Comparison of ENCODE assay signal across 14 cellular contexts in genomic region chr9:761793-762190, GRCh38.
DNase-seq lines count a peak whose midpoint lies in the region; ATAC-seq and TF ChIP-seq lines count a peak whose summit lies in the region.
"Had no signal": no experiment of that assay in that cellular context is flagged by ENCODE, and none has a peak within 500 bp of the region (broad histone marks: within the 10 kb centered on the region; RNA-seq: fewer than 3 reads in every experiment).

No MANE protein-coding gene starts in this region.

- H3K4me2 ChIP-seq in IMR-90 (ENCODE audit: low read depth, low read length) (no peak overlapping the region), Loucy (ENCODE audit: low read depth, low read length, poor library complexity, severe bottlenecking) (no peak overlapping the region)
- H3K4me2 ChIP-seq: A549 had no signal

- intact Hi-C loops in IMR-90 (cut with micrococcal nuclease) (loop anchor here (5.0 kb wide), 1 partner anchor 374 kb away; no protein-coding TSS in a partner anchor), thyroid gland (cut with DNase I) (loop anchor here (5.0 kb wide), 1 partner anchor 144 kb away; no protein-coding TSS in a partner anchor)

- 100% methylated on average over 2 of the region's 10 CpGs; no CpG with 5 or more reads in 1 of the 2 experiments for WGBS in IMR-90 (ENCODE audit: extremely low coverage in 2 of 2, insufficient read length in 1 of 2), 2 experiments
- 84 to 90% methylated on average over 10 of the region's 10 CpGs for whole genome bisulfite sequencing in esophagus, 2 donors
- 76 to 80% methylated on average over 10 of the region's 10 CpGs for WGBS in thyroid gland, 2 donors

- H3K56ac ChIP-seq in IMR-90 (ENCODE audit: extremely low read depth, insufficient read depth, low read length) = no peak overlapping the region

- H3K79me1 ChIP-seq in IMR-90 (ENCODE audit: low read depth in 1 of 2, low read length in 2 of 2) = no peaks in the 10 kb centered on the region; a peak in 1 of 4 replicates

- no peak overlapping the region for H4K91ac ChIP-seq in IMR-90 (ENCODE audit: insufficient read depth, low read depth, low read length)

- H2BK15ac ChIP-seq in IMR-90 (ENCODE audit: low read depth, low read length) = no peak overlapping the region

- DNase-seq in IMR-90 (no peak), thyroid gland (no peak), MG63 (no peak), T-helper 2 cell (no peak), NOMO-1 (lab: John Stamatoyannopoulos, UW; ENCODE audit: unreplicated experiment in 2 of 2) (no peak)
- DNase-seq: BE2C; CD4-positive, alpha-beta memory T cell; DMS79 treated with DMSO at 0.1 percent for 48 hours; EL; HCEC 1CT had no signal

- no peaks in the 10 kb centered on the region for H3K36me3 ChIP-seq in IMR-90 (ENCODE audit: control insufficient read depth, insufficient read depth, low read length)
- no peaks in the 10 kb centered on the region for H3K36me3 ChIP-seq in Loucy (ENCODE audit: insufficient read depth, low read length)
- no peaks in the 10 kb centered on the region for H3K36me3 ChIP-seq in esophagus (ENCODE audit: control insufficient read depth in 2 of 2, insufficient read depth in 2 of 2, low read length in 1 of 2)
- H3K36me3 ChIP-seq in thyroid gland = no peaks in the 10 kb centered on the region
- no peaks in the 10 kb centered on the region for H3K36me3 ChIP-seq in MG63
- H3K36me3 ChIP-seq: BE2C had no signal

- H3K14ac ChIP-seq in IMR-90 (replicated peaks; ENCODE audit: low read depth, low read length) = no peak overlapping the region

- H3K4me1 ChIP-seq in IMR-90 (ENCODE audit: control insufficient read depth, insufficient read depth, low read length) (peaks cover 2% of the 10 kb centered on the region; the same call in 1 of the 2 replicates), Loucy (ENCODE audit: insufficient read depth, low read length, poor library complexity, severe bottlenecking) (peaks cover 45% of the 10 kb centered on the region), esophagus (ENCODE audit: control insufficient read depth in 2 of 2, insufficient read depth in 2 of 2, low read length in 1 of 2) (peaks cover 0 to 7% of the 10 kb centered on the region in 2 donors), thyroid gland (peaks cover 34 to 43% of the 10 kb centered on the region in 2 donors)
- H3K4me1 ChIP-seq: BE2C had no signal

- no peak for TF ChIP-seq CTCF in IMR-90 (conservative IDR thresholded peaks at IDR 0.05; ENCODE audit: low read depth, low read length)
- TF ChIP-seq CTCF in Loucy (conservative IDR thresholded peaks at IDR 0.05; ENCODE audit: low read length) = no peak
- TF ChIP-seq CTCF in thyroid gland (IDR thresholded peaks at IDR 0.05) = peak in 1 of 6 experiments; percentile 6

- in situ Hi-C loops in IMR-90 (cut with MboI; ENCODE audit: low sequenced_read_pairs) = no loop called here

- no peak overlapping the region for H4K8ac ChIP-seq in IMR-90 (ENCODE audit: low read depth in 2 of 2, low read length in 2 of 2)

- H4K20me1 ChIP-seq in IMR-90 (ENCODE audit: insufficient read depth, low read length) = no peaks in the 10 kb centered on the region
- H4K20me1 ChIP-seq in Loucy (ENCODE audit: insufficient read depth, low read length, poor library complexity, severe bottlenecking) = no peaks in the 10 kb centered on the region

- dilution Hi-C loops in IMR-90 (cut with HindIII; ENCODE audit: low sequenced_read_pairs, unreplicated experiment) = no loop called here

- no peak overlapping the region for H3K9ac ChIP-seq in IMR-90 (ENCODE audit: low read depth, low read length)
- H3K9ac ChIP-seq in Loucy (ENCODE audit: low read depth, low read length, poor library complexity, severe bottlenecking) = no peak overlapping the region

- H2AK5ac ChIP-seq in IMR-90 (ENCODE audit: low read depth, low read length) = 0 out of 2 replicates have a peak overlapping the region, but pooled peaks have one; percentile 0

- no TSS peak for BruUV-seq in IMR-90 (replicated peaks; lab: Mats Ljungman, UMichigan)

- POLR2A ChIA-PET in IMR-90 (lab: Charles Lee; ENCODE audit: unreplicated experiment) = no interaction called here

- no peak for TF ChIP-seq POLR2A in IMR-90 (IDR thresholded peaks at IDR 0.05; ENCODE audit: low read depth, low read length)
- TF ChIP-seq POLR2A in thyroid gland (IDR thresholded peaks at IDR 0.05) = peak in 1 of 2 donors; percentile 17

- no peak overlapping the region for H2BK120ac ChIP-seq in IMR-90 (ENCODE audit: low read depth, low read length)

- H2AK9ac ChIP-seq in IMR-90 (replicated peaks; ENCODE audit: low read depth, low read length, poor library complexity) = no peak overlapping the region

- H3K9me1 ChIP-seq in IMR-90 (ENCODE audit: insufficient read depth, low read length) = peaks cover under 1% of the 10 kb centered on the region; the same call in 1 of the 2 replicates

- ATAC-seq in IMR-90 (ENCODE audit: low read depth) = no peak
- ATAC-seq: A549 had no signal

- TF ChIP-seq RAD21 in IMR-90 (IDR thresholded peaks at IDR 0.05; ENCODE audit: low read length) = no peak

- CTCF ChIA-PET in IMR-90 (lab: Yijun Ruan, JAX) = interaction anchor here (0.9 kb wide), 1 partner anchor 148 kb away, joined by 3 read pairs; no protein-coding TSS in a partner anchor

- no peak overlapping the region for H2BK5ac ChIP-seq in IMR-90 (ENCODE audit: low read depth, low read length, poor library complexity, severe bottlenecking)

- H3K27ac ChIP-seq in IMR-90 (ENCODE audit: insufficient read depth, low read length) (no peak overlapping the region), esophagus (ENCODE audit: low read depth in 2 of 2, low read length in 1 of 2) (peak overlapping the region; percentile 18 to 80), thyroid gland (peak overlapping the region; percentile 97 to 99 (median 98))
- H3K27ac ChIP-seq: A549, C4-2B had no signal

- H2AFZ ChIP-seq in IMR-90 (replicated peaks; ENCODE audit: low read length, poor library complexity) = no peak overlapping the region
- peak overlapping the region; percentile 25; the same call in 1 of the 2 replicates for H2AFZ ChIP-seq in Loucy (ENCODE audit: low read length)

- no peak overlapping the region for H3K18ac ChIP-seq in IMR-90 (ENCODE audit: low read depth, low read length)

- no peaks in the 10 kb centered on the region for H3K9me3 ChIP-seq in IMR-90 (ENCODE audit: control insufficient read depth, insufficient read depth, low read length)
- no peaks in the 10 kb centered on the region for H3K9me3 ChIP-seq in Loucy (ENCODE audit: insufficient read depth, low read depth, low read length)
- no peaks in the 10 kb centered on the region for H3K9me3 ChIP-seq in esophagus (ENCODE audit: control insufficient read depth in 2 of 2, insufficient read depth in 1 of 2, low read depth in 1 of 2, low read length in 1 of 2)
- no peaks in the 10 kb centered on the region for H3K9me3 ChIP-seq in thyroid gland
- H3K9me3 ChIP-seq in MG63 = no peaks in the 10 kb centered on the region; the same call in 1 of the 2 replicates
- H3K9me3 ChIP-seq: BE2C had no signal

- H3K4me3 ChIP-seq in IMR-90 (ENCODE audit: insufficient read depth, low read depth, low read length) (no peak overlapping the region), Loucy (ENCODE audit: low read length, poor library complexity, severe bottlenecking) (no peak overlapping the region), esophagus (ENCODE audit: low read depth in 1 of 2, low read length in 2 of 2) (no peak overlapping the region), thyroid gland (replicated peaks in 1 of 3) (no peak overlapping the region), MG63 (no peak overlapping the region)
- H3K4me3 ChIP-seq: A549 had no signal

- no peaks in the 10 kb centered on the region for H3K79me2 ChIP-seq in Loucy (ENCODE audit: insufficient read depth, low read length)

- H2BK20ac ChIP-seq in IMR-90 (ENCODE audit: low read depth, low read length) = no peak overlapping the region

- no peak overlapping the region for H3K4ac ChIP-seq in IMR-90 (ENCODE audit: low read depth, low read length)

- no peaks in the 10 kb centered on the region for H3F3A ChIP-seq in Loucy (ENCODE audit: low read depth)

- no peaks in the 10 kb centered on the region for H3K9me2 ChIP-seq in Loucy (replicated peaks; ENCODE audit: low read depth, low read length)

- no peak overlapping the region for H3K23ac ChIP-seq in IMR-90 (ENCODE audit: low read depth, low read length)

- H4K5ac ChIP-seq in IMR-90 (ENCODE audit: low read depth, low read length) = no peak overlapping the region

- no peaks in the 10 kb centered on the region for H3K27me3 ChIP-seq in IMR-90 (ENCODE audit: control insufficient read depth, insufficient read depth, low read length)
- H3K27me3 ChIP-seq in Loucy (ENCODE audit: insufficient read depth, low read length, poor library complexity, severe bottlenecking) = no peaks in the 10 kb centered on the region
- no peaks in the 10 kb centered on the region for H3K27me3 ChIP-seq in esophagus (ENCODE audit: control insufficient read depth in 1 of 2, insufficient read depth in 2 of 2, low read length in 2 of 2)
- no peaks in the 10 kb centered on the region for H3K27me3 ChIP-seq in thyroid gland
- H3K27me3 ChIP-seq in MG63 = no peaks in the 10 kb centered on the region
- H3K27me3 ChIP-seq: BE2C had no signal

TF ChIP-seq in IMR-90, 13 proteins besides CTCF, POLR2A, EP300 and RAD21 (continues in another document):
- TF ChIP-seq BHLHE40 (IDR thresholded peaks at IDR 0.05; ENCODE audit: low read depth, low read length) (no peak), SMC3 (IDR thresholded peaks at IDR 0.05; ENCODE audit: low read depth, low read length) (no peak), MXI1 (IDR thresholded peaks at IDR 0.05; ENCODE audit: borderline replicate concordance, low read depth, low read length) (no peak), RCOR1 (IDR thresholded peaks at IDR 0.05; ENCODE audit: insufficient replicate concordance, low read length) (no peak), NFE2L2 (IDR thresholded peaks at IDR 0.05; ENCODE audit: low read depth, low read length) (no peak), CHD1 (IDR thresholded peaks at IDR 0.05; ENCODE audit: low read depth, low read length) (no peak), FOS (IDR thresholded peaks at IDR 0.05; ENCODE audit: low read depth, low read length) (no peak), CEBPB (IDR thresholded peaks at IDR 0.05; ENCODE audit: low read depth, low read length) (no peak), MAFK (IDR thresholded peaks at IDR 0.05; ENCODE audit: low read depth, low read length) (no peak), RFX5 (IDR thresholded peaks at IDR 0.05; ENCODE audit: low read depth, low read length) (no peak)
- TF ChIP-seq, protein P1, sequence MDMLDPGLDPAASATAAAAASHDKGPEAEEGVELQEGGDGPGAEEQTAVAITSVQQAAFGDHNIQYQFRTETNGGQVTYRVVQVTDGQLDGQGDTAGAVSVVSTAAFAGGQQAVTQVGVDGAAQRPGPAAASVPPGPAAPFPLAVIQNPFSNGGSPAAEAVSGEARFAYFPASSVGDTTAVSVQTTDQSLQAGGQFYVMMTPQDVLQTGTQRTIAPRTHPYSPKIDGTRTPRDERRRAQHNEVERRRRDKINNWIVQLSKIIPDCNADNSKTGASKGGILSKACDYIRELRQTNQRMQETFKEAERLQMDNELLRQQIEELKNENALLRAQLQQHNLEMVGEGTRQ (IDR thresholded peaks at IDR 0.05; ENCODE audit: low read depth, low read length) = no peak
